ENCODE assay signal across 8 cellular contexts in genomic region chr2:9473985-9474360, GRCh38. TPM values are rescaled to one million over a fixed set of nuclear protein-coding genes. Genes with fewer than 3 reads are reported as not detected.
DNase-seq lines count a peak whose midpoint lies in the region; ATAC-seq and TF ChIP-seq lines count a peak whose summit lies in the region.

No MANE protein-coding gene starts in this region.

- TF ChIP-seq CTCF in choroid plexus epithelial cell (conservative IDR thresholded peaks at IDR 0.05; ENCODE audit: low read depth, low read length) (no peak), lung (IDR thresholded peaks at IDR 0.05; ENCODE audit: control extremely low read depth, extremely low read depth) (no peak)

- peak; percentile 69 to 73 for DNase-seq in activated CD4-positive, alpha-beta T cell treated with anti-CD3 and anti-CD28 coated beads for 4 hours
- DNase-seq in choroid plexus epithelial cell (ENCODE audit: low read depth): peak; percentile 48
- peak; percentile 37 for DNase-seq in lung (ENCODE audit: low spot score)
- peak; percentile 36 for DNase-seq in stimulated activated CD8-positive, alpha-beta memory T cell treated with anti-CD3 and anti-CD28 coated beads, Interleukin-12 subunit alpha, Interleukin-12 subunit beta, amount 100 ng/mL, for 1 hour (ENCODE audit: low read depth)
- DNase-seq in NCI-H2029 (lab: John Stamatoyannopoulos, UW): no peak
- DNase-seq in NCI-H1694 (lab: John Stamatoyannopoulos, UW): no peak

- peak overlapping the region; percentile 94 to 98 for H3K27ac ChIP-seq in lung (ENCODE audit: low read depth in 1 of 2, low read length in 1 of 2)

- peaks cover 6 to 16% of the 10 kb centered on the region in 2 donors for H3K4me1 ChIP-seq in lung (ENCODE audit: control insufficient read depth in 2 of 2, insufficient read depth in 2 of 2, low read length in 2 of 2)

- no peaks in the 10 kb centered on the region for H3K9me3 ChIP-seq in lung (ENCODE audit: control insufficient read depth in 2 of 2, insufficient read depth in 1 of 2, low read length in 1 of 2)

- H3K4me3 ChIP-seq in choroid plexus epithelial cell (ENCODE audit: low read depth, low read length) (peak overlapping the region; percentile 74), lung (peak overlapping the region; percentile 90)

- WGBS in lung, 2 donors: 5 to 11% methylated on average over 38 to 39 of the region's 39 CpGs

- no peaks in the 10 kb centered on the region for H3K27me3 ChIP-seq in lung (ENCODE audit: control insufficient read depth, insufficient read depth)

- ATAC-seq in GM18517 (IDR thresholded peaks at IDR 0.05; ENCODE audit: unreplicated experiment) (peak; percentile 24), HG03095 (IDR thresholded peaks at IDR 0.05; ENCODE audit: unreplicated experiment) (peak; percentile 3), lung (ENCODE audit: insufficient read depth, low FRiP score) (peak; percentile 47)

- peaks cover 2 to 10% of the 10 kb centered on the region in 2 donors for H3K36me3 ChIP-seq in lung (ENCODE audit: control insufficient read depth in 2 of 2, insufficient read depth in 2 of 2, low read length in 2 of 2)

RNA-seq across cellular contexts. Expression of gene IAH1, which starts 0.4 kb away (rescaled TPM):
- total RNA-seq in lung: 10 to 100 TPM; 29.4 to 41.8 TPM
- 10 to 100 TPM; 45.2 to 73.5 TPM for polyA plus RNA-seq in lung

RNA-seq across cellular contexts. Expression of gene CPSF3, which starts 50.5 kb away (rescaled TPM):
- 10 to 100 TPM; 23.7 to 25.9 TPM for total RNA-seq in lung
- 10 to 100 TPM; 15.6 to 17.8 TPM for polyA plus RNA-seq in lung

RNA-seq across cellular contexts. Expression of gene ITGB1BP1, which starts 50.6 kb away (rescaled TPM):
- total RNA-seq in lung: 10 to 100 TPM; 32.4 to 75.6 TPM
- 100 to 1,000 TPM in 1 of 2 donors, 10 to 100 TPM in 1; 49.7 to 100 TPM for polyA plus RNA-seq in lung

Comparison
In these comparisons a context has a peak if more than half of its experiments do, and no peak if none do; other contexts are left out.
1. DNase-seq: peak in activated CD4-positive, alpha-beta T cell treated with anti-CD3 and anti-CD28 coated beads for 4 hours (2 of 2), choroid plexus epithelial cell (single experiment), lung (single experiment) and stimulated activated CD8-positive, alpha-beta memory T cell treated with anti-CD3 and anti-CD28 coated beads, Interleukin-12 subunit alpha, Interleukin-12 subunit beta, amount 100 ng/mL, for 1 hour (single experiment); none in NCI-H2029 (single experiment) and NCI-H1694 (single experiment).
2. Peak in every context shown above with its lines, with median percentiles within 50 percentile points of each other: ATAC-seq.